ENCODE assay signal across 14 cellular contexts in the genomic region with DNA sequence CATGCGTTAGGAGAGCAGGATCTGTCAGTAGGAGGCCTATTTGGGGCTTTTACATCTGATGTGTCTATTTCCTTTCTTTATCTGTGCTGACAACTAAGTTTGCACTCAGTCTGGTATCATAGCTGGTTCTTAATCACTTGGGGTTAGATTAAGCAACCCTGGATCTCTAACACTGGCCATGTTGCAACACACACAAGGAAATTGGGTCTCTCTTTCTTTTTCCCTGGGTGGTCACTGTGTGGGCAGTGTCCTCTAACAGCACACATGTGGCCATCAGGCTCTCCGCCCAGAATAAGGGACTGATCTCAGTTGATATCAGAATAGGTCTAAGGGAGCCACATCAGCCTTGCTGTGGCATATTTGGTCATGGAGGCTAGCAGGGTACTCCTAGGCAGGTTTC.
DNase-seq lines count a peak whose midpoint lies in the region; ATAC-seq and TF ChIP-seq lines count a peak whose summit lies in the region.
"Had no signal": no experiment of that assay in that cellular context is flagged by ENCODE, and none has a peak within 500 bp of the region (broad histone marks: within the 10 kb centered on the region; RNA-seq: fewer than 3 reads in every experiment).

No MANE protein-coding gene starts in this region.

- intact Hi-C loops in head of caudate nucleus (cut with DNase I): no loop called here

- peaks cover 21% of the 10 kb centered on the region for H3K4me1 Mint-ChIP-seq in nephron

- peak; percentile 55 to 78 for DNase-seq in NOMO-1 (lab: John Stamatoyannopoulos, UW; ENCODE audit: unreplicated experiment in 2 of 2)
- no peak for DNase-seq in epithelial cell of prostate (ENCODE audit: low read depth, low spot score)
- no peak for DNase-seq in putamen (ENCODE audit: low spot score)
- no peak for DNase-seq in head of caudate nucleus
- DNase-seq in stimulated activated CD4-positive, alpha-beta T cell treated with anti-CD3 and anti-CD28 coated beads, Interleukin-4, amount 100 ng/mL, for 4 hours: no peak
- DNase-seq: ACHN, cerebellar nuclear complex, DMS53, KBM-7 had no signal

- no peaks in the 10 kb centered on the region for H3K27me3 Mint-ChIP-seq in nephron (ENCODE audit: low read depth)

- peak overlapping the region; percentile 30 to 58 (median 56) for H3K27ac Mint-ChIP-seq in nephron
- H3K27ac Mint-ChIP-seq: activated T-helper 2 cell treated with anti-CD3 and anti-CD28 coated beads, Interferon-gamma antibody, Interleukin-2, Interleukin-4, amounts not matched to agents 10 μg/mL and 5 μg/mL and 100 μg/mL, durations not matched to agents 14 hours and 24 hours and 36 hours had no signal

- no peaks in the 10 kb centered on the region for H3K9me3 Mint-ChIP-seq in nephron
- H3K9me3 Mint-ChIP-seq: activated T-helper 2 cell treated with anti-CD3 and anti-CD28 coated beads, Interferon-gamma antibody, Interleukin-2, Interleukin-4, amounts not matched to agents 10 μg/mL and 5 μg/mL and 100 μg/mL, durations not matched to agents 14 hours and 24 hours and 36 hours had no signal

- no peak overlapping the region for H2AFZ ChIP-seq in ACC112 (ENCODE audit: low read length, unreplicated experiment)

- no peak for ATAC-seq in GM18868 (IDR thresholded peaks at IDR 0.05; ENCODE audit: unreplicated experiment)
- ATAC-seq: activated CD4-positive, CD25-positive, alpha-beta regulatory T cell treated with anti-CD3 and anti-CD28 coated beads, Interleukin-2, amount 50 U/mL, for 24 hours had no signal

- H3K36me3 Mint-ChIP-seq in nephron (ENCODE audit: low read depth): peaks cover 29% of the 10 kb centered on the region

- H3K79me2 ChIP-seq in ACC112 (ENCODE audit: control insufficient read depth, insufficient read depth, low read length, unreplicated experiment): peaks cover 72% of the 10 kb centered on the region

- no peak overlapping the region for H3K4me3 ChIP-seq in ACC112 (ENCODE audit: low read depth, low read length)

- H3K27ac ChIP-seq in ACC112 (ENCODE audit: low read depth, low read length): peak overlapping the region; percentile 75
- H3K27ac ChIP-seq in epithelial cell of prostate: peak overlapping the region; percentile 56

- no peak overlapping the region for H3K4me3 Mint-ChIP-seq in nephron

- no peaks in the 10 kb centered on the region for H3K27me3 ChIP-seq in ACC112 (ENCODE audit: insufficient read depth, low read length)

- peaks cover 75% of the 10 kb centered on the region for H3K4me1 ChIP-seq in ACC112 (ENCODE audit: control insufficient read depth, insufficient read depth, low read length, unreplicated experiment)

- no peak for TF ChIP-seq CTCF in nephron (IDR thresholded peaks at IDR 0.05; ENCODE audit: unreplicated experiment in 3 of 3)

- peaks cover 16% of the 10 kb centered on the region for H3K36me3 ChIP-seq in ACC112 (ENCODE audit: insufficient read depth, low read length)

Comparison
In these comparisons a context has a peak if more than half of its experiments do, and no peak if none do; other contexts are left out.
1. DNase-seq: peak in NOMO-1 (2 of 2); none in epithelial cell of prostate (single experiment), putamen (single experiment), head of caudate nucleus (0 of 42) and stimulated activated CD4-positive, alpha-beta T cell treated with anti-CD3 and anti-CD28 coated beads, Interleukin-4, amount 100 ng/mL, for 4 hours (0 of 2).